1 cellular context compared by ENCODE assay signal in genomic region chr19:8321067-8321759, GRCh38.
TF ChIP-seq lines count a peak whose summit lies in the region.

TSS of gene NDUFA7 (minus strand) at chr19:8321375. CDS start at chr19:8321358, 17 bp downstream.
TSS of gene RPS28 (plus strand) at chr19:8321496. CDS start at chr19:8321531, 35 bp downstream.

TF ChIP-seq in K562, 482 proteins besides CTCF, POLR2A, EP300 and RAD21 (continued from another document and continues in another):
- TF ChIP-seq, protein P1, sequence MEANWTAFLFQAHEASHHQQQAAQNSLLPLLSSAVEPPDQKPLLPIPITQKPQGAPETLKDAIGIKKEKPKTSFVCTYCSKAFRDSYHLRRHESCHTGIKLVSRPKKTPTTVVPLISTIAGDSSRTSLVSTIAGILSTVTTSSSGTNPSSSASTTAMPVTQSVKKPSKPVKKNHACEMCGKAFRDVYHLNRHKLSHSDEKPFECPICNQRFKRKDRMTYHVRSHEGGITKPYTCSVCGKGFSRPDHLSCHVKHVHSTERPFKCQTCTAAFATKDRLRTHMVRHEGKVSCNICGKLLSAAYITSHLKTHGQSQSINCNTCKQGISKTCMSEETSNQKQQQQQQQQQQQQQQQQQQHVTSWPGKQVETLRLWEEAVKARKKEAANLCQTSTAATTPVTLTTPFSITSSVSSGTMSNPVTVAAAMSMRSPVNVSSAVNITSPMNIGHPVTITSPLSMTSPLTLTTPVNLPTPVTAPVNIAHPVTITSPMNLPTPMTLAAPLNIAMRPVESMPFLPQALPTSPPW (CRISPR knock-in tag; IDR thresholded peaks at IDR 0.05), result peak; percentile 73; the same call in 1 of the 2 replicates
- peak; percentile 97 for TF ChIP-seq BHLHE40 (IDR thresholded peaks at IDR 0.05; ENCODE audit: low read length)
- TF ChIP-seq, protein P2, sequence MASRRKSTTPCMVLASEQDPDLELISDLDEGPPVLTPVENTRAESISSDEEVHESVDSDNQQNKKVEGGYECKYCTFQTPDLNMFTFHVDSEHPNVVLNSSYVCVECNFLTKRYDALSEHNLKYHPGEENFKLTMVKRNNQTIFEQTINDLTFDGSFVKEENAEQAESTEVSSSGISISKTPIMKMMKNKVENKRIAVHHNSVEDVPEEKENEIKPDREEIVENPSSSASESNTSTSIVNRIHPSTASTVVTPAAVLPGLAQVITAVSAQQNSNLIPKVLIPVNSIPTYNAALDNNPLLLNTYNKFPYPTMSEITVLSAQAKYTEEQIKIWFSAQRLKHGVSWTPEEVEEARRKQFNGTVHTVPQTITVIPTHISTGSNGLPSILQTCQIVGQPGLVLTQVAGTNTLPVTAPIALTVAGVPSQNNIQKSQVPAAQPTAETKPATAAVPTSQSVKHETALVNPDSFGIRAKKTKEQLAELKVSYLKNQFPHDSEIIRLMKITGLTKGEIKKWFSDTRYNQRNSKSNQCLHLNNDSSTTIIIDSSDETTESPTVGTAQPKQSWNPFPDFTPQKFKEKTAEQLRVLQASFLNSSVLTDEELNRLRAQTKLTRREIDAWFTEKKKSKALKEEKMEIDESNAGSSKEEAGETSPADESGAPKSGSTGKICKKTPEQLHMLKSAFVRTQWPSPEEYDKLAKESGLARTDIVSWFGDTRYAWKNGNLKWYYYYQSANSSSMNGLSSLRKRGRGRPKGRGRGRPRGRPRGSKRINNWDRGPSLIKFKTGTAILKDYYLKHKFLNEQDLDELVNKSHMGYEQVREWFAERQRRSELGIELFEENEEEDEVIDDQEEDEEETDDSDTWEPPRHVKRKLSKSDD (conservative IDR thresholded peaks at IDR 0.05; ENCODE audit: low read length), result peak; percentile 68; the same call in 1 of the 2 replicates
- no peak for TF ChIP-seq BDP1 (IDR thresholded peaks at IDR 0.05; ENCODE audit: insufficient read depth, insufficient read length)
- TF ChIP-seq ESRRA (IDR thresholded peaks at IDR 0.05; ENCODE audit: borderline replicate concordance, low read depth), result peak; percentile 62; the same call in 1 of the 2 replicates
- peak; percentile 93 for TF ChIP-seq RAD51 (IDR thresholded peaks at IDR 0.05; ENCODE audit: borderline replicate concordance, low read depth)
- TF ChIP-seq KDM5B (IDR thresholded peaks at IDR 0.05; ENCODE audit: insufficient replicate concordance, low read depth, low read length), result peak; percentile 89
- peak; percentile 48; the same call in 1 of the 2 replicates for TF ChIP-seq ETV5 (CRISPR knock-in tag; IDR thresholded peaks at IDR 0.05; ENCODE audit: low read depth)
- TF ChIP-seq MXI1 (IDR thresholded peaks at IDR 0.05; ENCODE audit: low read depth, low read length), result peak; percentile 63; the same call in 1 of the 2 replicates
- TF ChIP-seq C11orf30 (IDR thresholded peaks at IDR 0.05; ENCODE audit: low read depth), result peak; percentile 99
- peak; percentile 81; the same call in 1 of the 2 replicates for TF ChIP-seq CBX1 (IDR thresholded peaks at IDR 0.05; ENCODE audit: low read depth)
- peak; percentile 98 for TF ChIP-seq TBP (optimal IDR thresholded peaks at IDR 0.05; ENCODE audit: low read depth, low read length)
- peak; percentile 67 for TF ChIP-seq CBFA2T2 (conservative IDR thresholded peaks at IDR 0.05)
- TF ChIP-seq, protein P3, sequence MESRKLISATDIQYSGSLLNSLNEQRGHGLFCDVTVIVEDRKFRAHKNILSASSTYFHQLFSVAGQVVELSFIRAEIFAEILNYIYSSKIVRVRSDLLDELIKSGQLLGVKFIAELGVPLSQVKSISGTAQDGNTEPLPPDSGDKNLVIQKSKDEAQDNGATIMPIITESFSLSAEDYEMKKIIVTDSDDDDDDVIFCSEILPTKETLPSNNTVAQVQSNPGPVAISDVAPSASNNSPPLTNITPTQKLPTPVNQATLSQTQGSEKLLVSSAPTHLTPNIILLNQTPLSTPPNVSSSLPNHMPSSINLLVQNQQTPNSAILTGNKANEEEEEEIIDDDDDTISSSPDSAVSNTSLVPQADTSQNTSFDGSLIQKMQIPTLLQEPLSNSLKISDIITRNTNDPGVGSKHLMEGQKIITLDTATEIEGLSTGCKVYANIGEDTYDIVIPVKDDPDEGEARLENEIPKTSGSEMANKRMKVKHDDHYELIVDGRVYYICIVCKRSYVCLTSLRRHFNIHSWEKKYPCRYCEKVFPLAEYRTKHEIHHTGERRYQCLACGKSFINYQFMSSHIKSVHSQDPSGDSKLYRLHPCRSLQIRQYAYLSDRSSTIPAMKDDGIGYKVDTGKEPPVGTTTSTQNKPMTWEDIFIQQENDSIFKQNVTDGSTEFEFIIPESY (CRISPR knock-in tag; IDR thresholded peaks at IDR 0.05), result 0 out of 2 replicates have a peak, but pooled peaks have one; percentile 22
- TF ChIP-seq CREM (IDR thresholded peaks at IDR 0.05; ENCODE audit: low read depth), result peak; percentile 99
- peak; percentile 65; the same call in 1 of the 2 replicates for TF ChIP-seq HMBOX1 (IDR thresholded peaks at IDR 0.05)
- TF ChIP-seq POLR2H (tag; IDR thresholded peaks at IDR 0.05; ENCODE audit: low read depth), result peak; percentile 96
- TF ChIP-seq NR4A1 (CRISPR knock-in tag; IDR thresholded peaks at IDR 0.05), result no peak
- TF ChIP-seq NR4A1 (tag; IDR thresholded peaks at IDR 0.05), result no peak
- no peak for TF ChIP-seq ZNF41 (CRISPR knock-in tag; conservative IDR thresholded peaks at IDR 0.05)
- peak; percentile 59; the same call in 1 of the 2 replicates for TF ChIP-seq JUN (IDR thresholded peaks at IDR 0.05; ENCODE audit: borderline replicate concordance, low read depth, low read length)
- no peak for TF ChIP-seq JUN (CRISPR knock-in tag; IDR thresholded peaks at IDR 0.05; ENCODE audit: borderline replicate concordance)
- TF ChIP-seq, protein P4, sequence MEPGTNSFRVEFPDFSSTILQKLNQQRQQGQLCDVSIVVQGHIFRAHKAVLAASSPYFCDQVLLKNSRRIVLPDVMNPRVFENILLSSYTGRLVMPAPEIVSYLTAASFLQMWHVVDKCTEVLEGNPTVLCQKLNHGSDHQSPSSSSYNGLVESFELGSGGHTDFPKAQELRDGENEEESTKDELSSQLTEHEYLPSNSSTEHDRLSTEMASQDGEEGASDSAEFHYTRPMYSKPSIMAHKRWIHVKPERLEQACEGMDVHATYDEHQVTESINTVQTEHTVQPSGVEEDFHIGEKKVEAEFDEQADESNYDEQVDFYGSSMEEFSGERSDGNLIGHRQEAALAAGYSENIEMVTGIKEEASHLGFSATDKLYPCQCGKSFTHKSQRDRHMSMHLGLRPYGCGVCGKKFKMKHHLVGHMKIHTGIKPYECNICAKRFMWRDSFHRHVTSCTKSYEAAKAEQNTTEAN (CRISPR knock-in tag; IDR thresholded peaks at IDR 0.05), result no peak
- TF ChIP-seq, protein P5, sequence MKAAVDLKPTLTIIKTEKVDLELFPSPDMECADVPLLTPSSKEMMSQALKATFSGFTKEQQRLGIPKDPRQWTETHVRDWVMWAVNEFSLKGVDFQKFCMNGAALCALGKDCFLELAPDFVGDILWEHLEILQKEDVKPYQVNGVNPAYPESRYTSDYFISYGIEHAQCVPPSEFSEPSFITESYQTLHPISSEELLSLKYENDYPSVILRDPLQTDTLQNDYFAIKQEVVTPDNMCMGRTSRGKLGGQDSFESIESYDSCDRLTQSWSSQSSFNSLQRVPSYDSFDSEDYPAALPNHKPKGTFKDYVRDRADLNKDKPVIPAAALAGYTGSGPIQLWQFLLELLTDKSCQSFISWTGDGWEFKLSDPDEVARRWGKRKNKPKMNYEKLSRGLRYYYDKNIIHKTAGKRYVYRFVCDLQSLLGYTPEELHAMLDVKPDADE (conservative IDR thresholded peaks at IDR 0.05; ENCODE audit: control insufficient read depth, low read depth, low read length), result 0 out of 2 replicates have a peak, but pooled peaks have one; percentile 63
- TF ChIP-seq FOXP1 (CRISPR knock-in tag; IDR thresholded peaks at IDR 0.05), result no peak
- TF ChIP-seq, protein P6, sequence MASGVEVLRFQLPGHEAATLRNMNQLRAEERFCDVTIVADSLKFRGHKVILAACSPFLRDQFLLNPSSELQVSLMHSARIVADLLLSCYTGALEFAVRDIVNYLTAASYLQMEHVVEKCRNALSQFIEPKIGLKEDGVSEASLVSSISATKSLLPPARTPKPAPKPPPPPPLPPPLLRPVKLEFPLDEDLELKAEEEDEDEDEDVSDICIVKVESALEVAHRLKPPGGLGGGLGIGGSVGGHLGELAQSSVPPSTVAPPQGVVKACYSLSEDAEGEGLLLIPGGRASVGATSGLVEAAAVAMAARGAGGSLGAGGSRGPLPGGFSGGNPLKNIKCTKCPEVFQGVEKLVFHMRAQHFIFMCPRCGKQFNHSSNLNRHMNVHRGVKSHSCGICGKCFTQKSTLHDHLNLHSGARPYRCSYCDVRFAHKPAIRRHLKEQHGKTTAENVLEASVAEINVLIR (CRISPR knock-in tag; IDR thresholded peaks at IDR 0.05), result peak; percentile 94
- peak; percentile 89 for TF ChIP-seq GTF2B (IDR thresholded peaks at IDR 0.05; ENCODE audit: extremely low read depth, insufficient read length)
- peak; percentile 73 for TF ChIP-seq NELFE (IDR thresholded peaks at IDR 0.05; ENCODE audit: insufficient read depth, insufficient read length)
- TF ChIP-seq NR2F6 (CRISPR knock-in tag; IDR thresholded peaks at IDR 0.05), result no peak
- TF ChIP-seq CXXC5 (CRISPR knock-in tag; IDR thresholded peaks at IDR 0.05), result peak; percentile 88
- TF ChIP-seq ZNF347 (CRISPR knock-in tag; IDR thresholded peaks at IDR 0.05; ENCODE audit: low read depth), result no peak
- TF ChIP-seq ETV6 (IDR thresholded peaks at IDR 0.05; ENCODE audit: borderline replicate concordance in 1 of 2, low read depth in 2 of 2, low read length in 1 of 2), result no peak
- TF ChIP-seq ETV6 (CRISPR knock-in tag; IDR thresholded peaks at IDR 0.05; ENCODE audit: borderline replicate concordance), result 0 out of 2 replicates have a peak, but pooled peaks have one; percentile 16
- peak; percentile 99 for TF ChIP-seq PHF20 (IDR thresholded peaks at IDR 0.05; ENCODE audit: partially characterized antibody)
- TF ChIP-seq STAT6 (CRISPR knock-in tag; IDR thresholded peaks at IDR 0.05), result peak; percentile 88; the same call in 1 of the 2 replicates
- no peak for TF ChIP-seq BRCA1 (IDR thresholded peaks at IDR 0.05)
- TF ChIP-seq BRCA1 (CRISPR knock-in tag; IDR thresholded peaks at IDR 0.05), result peak; percentile 11; the same call in 1 of the 2 replicates
- TF ChIP-seq BRF1 (IDR thresholded peaks at IDR 0.05; ENCODE audit: borderline replicate concordance, extremely low read depth, insufficient read length), result no peak
- TF ChIP-seq ZNF699 (CRISPR knock-in tag; IDR thresholded peaks at IDR 0.05; ENCODE audit: insufficient replicate concordance), result no peak
- peak; percentile 98 for TF ChIP-seq SIN3B (IDR thresholded peaks at IDR 0.05; ENCODE audit: low read depth)
- TF ChIP-seq, protein P7, sequence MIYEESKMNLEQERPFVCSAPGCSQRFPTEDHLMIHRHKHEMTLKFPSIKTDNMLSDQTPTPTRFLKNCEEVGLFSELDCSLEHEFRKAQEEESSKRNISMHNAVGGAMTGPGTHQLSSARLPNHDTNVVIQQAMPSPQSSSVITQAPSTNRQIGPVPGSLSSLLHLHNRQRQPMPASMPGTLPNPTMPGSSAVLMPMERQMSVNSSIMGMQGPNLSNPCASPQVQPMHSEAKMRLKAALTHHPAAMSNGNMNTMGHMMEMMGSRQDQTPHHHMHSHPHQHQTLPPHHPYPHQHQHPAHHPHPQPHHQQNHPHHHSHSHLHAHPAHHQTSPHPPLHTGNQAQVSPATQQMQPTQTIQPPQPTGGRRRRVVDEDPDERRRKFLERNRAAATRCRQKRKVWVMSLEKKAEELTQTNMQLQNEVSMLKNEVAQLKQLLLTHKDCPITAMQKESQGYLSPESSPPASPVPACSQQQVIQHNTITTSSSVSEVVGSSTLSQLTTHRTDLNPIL (CRISPR knock-in tag; IDR thresholded peaks at IDR 0.05), result no peak
- peak; percentile 47; the same call in 1 of the 2 replicates for TF ChIP-seq NCOR1 (IDR thresholded peaks at IDR 0.05)
- TF ChIP-seq CREB3L1 (IDR thresholded peaks at IDR 0.05; ENCODE audit: borderline replicate concordance, low read depth), result peak; percentile 90
